Comparison of ENCODE assay signal across 1 cellular context in genomic region chr16:15145418-15146263, GRCh38.
TF ChIP-seq lines count a peak whose summit lies in the region.

No MANE protein-coding gene starts in this region.

TF ChIP-seq in K562, 482 proteins besides CTCF, POLR2A, EP300 and RAD21:
- TF ChIP-seq RBM22 (IDR thresholded peaks at IDR 0.05; ENCODE audit: low read depth, low read length, poor library complexity, severe bottlenecking) (peak; percentile 40), POLR2G (IDR thresholded peaks at IDR 0.05; ENCODE audit: low read depth, low read length) (0 out of 2 replicates have a peak, but pooled peaks have one; percentile 17)
